14 cellular contexts compared by ENCODE assay signal in genomic region chr16:11658896-11659708, GRCh38. TPM values are rescaled to one million over a fixed set of nuclear protein-coding genes. Genes with fewer than 3 reads are reported as not detected.
A peak's percentile ranks its signal among the peaks of the same experiment; 100 is the strongest.
DNase-seq lines count a peak whose midpoint lies in the region; ATAC-seq, FAIRE-seq and TF ChIP-seq lines count a peak whose summit lies in the region.
"Had no signal": no experiment of that assay in that cellular context is flagged by ENCODE, and none has a peak within 500 bp of the region (broad histone marks: within the 10 kb centered on the region; RNA-seq: fewer than 3 reads in every experiment).

No MANE protein-coding gene starts in this region.

- H3K4me1 ChIP-seq in BLaER1 treated with 17β-estradiol and CSF1 and Interleukin-3, amounts not matched to agents 10 nM and 100 nM: peaks cover 13 to 78% (median 64%) of the 10 kb centered on the region in 10 experiments
- H3K4me1 ChIP-seq in mesendoderm (ENCODE audit: control insufficient read depth, low read depth, low read length): no peaks in the 10 kb centered on the region
- H3K4me1 ChIP-seq in hepatocyte (ENCODE audit: insufficient read depth): no peaks in the 10 kb centered on the region
- H3K4me1 ChIP-seq: SJCRH30 had no signal

- no peak overlapping the region for H2BK15ac ChIP-seq in mesendoderm (replicated peaks; ENCODE audit: low read depth)

- no peak overlapping the region for H4K8ac ChIP-seq in mesendoderm (ENCODE audit: low read depth, low read length)

- no CpG with 5 or more reads among the region's 19 CpGs for WGBS in mesendoderm (ENCODE audit: extremely low coverage, insufficient coverage, low lambda C conversion rate)
- WGBS in hepatocyte (ENCODE audit: low lambda C conversion rate, missing lambda C conversion rate): 82% methylated on average over 19 of the region's 19 CpGs

- H3K4me3 Mint-ChIP-seq in immature natural killer cell: no peak overlapping the region
- H3K4me3 Mint-ChIP-seq: activated naive CD8-positive, alpha-beta T cell treated with anti-CD3 and anti-CD28 coated beads for 36 hours; dendritic cell treated with granulocyte-macrophage colony-stimulating factor and Interleukin-4, amounts not matched to agents 40 ng/mL and 50 ng/mL, for 4 days had no signal

- H3K23ac ChIP-seq in mesendoderm (ENCODE audit: low read length): peak overlapping the region; percentile 83

- DNase-seq in NCI-H69 (lab: John Stamatoyannopoulos, UW) (peak; percentile 63), mesendoderm (no peak), immature natural killer cell (no peak), RCC 7860 (ENCODE audit: low spot score) (no peak), hepatocyte (ENCODE audit: low spot score) (no peak)
- DNase-seq in activated T-cell treated with anti-CD3 and anti-CD28 coated beads, Interleukin-2, amount 50 U/mL, for 48 hours: no peak
- DNase-seq: activated naive CD8-positive, alpha-beta T cell treated with anti-CD3 and anti-CD28 coated beads for 36 hours; Calu3; stimulated activated CD4-positive, alpha-beta T cell treated with anti-CD3 and anti-CD28 coated beads, Interleukin-15, amount 100 ng/mL, for 24 hours had no signal

- no peaks in the 10 kb centered on the region for H3K27me3 ChIP-seq in BLaER1 treated with 17β-estradiol and CSF1 and Interleukin-3, amounts not matched to agents 10 nM and 100 nM
- H3K27me3 ChIP-seq in mesendoderm (ENCODE audit: insufficient read depth, low read length, poor library complexity) (no peaks in the 10 kb centered on the region), hepatocyte (no peaks in the 10 kb centered on the region)
- H3K27me3 ChIP-seq: gastrocnemius medialis, SJCRH30 had no signal

- H3K9ac ChIP-seq in BLaER1 treated with 17β-estradiol and CSF1 and Interleukin-3, amounts not matched to agents 10 nM and 100 nM: peak overlapping the region in 5 of 11 experiments; percentile 7 to 47 (median 13); a peak in 2 of 22 replicates
- no peak overlapping the region for H3K9ac ChIP-seq in mesendoderm (ENCODE audit: low read length)

- H3K9me2 ChIP-seq in hepatocyte (replicated peaks; ENCODE audit: insufficient read depth): no peaks in the 10 kb centered on the region

- no peaks in the 10 kb centered on the region for H3K36me3 Mint-ChIP-seq in immature natural killer cell
- H3K36me3 Mint-ChIP-seq: activated naive CD8-positive, alpha-beta T cell treated with anti-CD3 and anti-CD28 coated beads for 36 hours had no signal

- peak; percentile 87 for ATAC-seq in esophagus mucosa
- ATAC-seq: gastrocnemius medialis had no signal

- no peaks in the 10 kb centered on the region for H3K36me3 ChIP-seq in BLaER1 treated with 17β-estradiol and CSF1 and Interleukin-3, amounts not matched to agents 10 nM and 100 nM
- H3K36me3 ChIP-seq in mesendoderm (ENCODE audit: control insufficient read depth, insufficient read depth, low read length): no peaks in the 10 kb centered on the region
- no peaks in the 10 kb centered on the region for H3K36me3 ChIP-seq in hepatocyte (replicated peaks; ENCODE audit: insufficient read depth, low read depth)
- H3K36me3 ChIP-seq: gastrocnemius medialis, SJCRH30 had no signal

- peaks cover 8 to 9% of the 10 kb centered on the region in 2 donors for H3K4me1 Mint-ChIP-seq in immature natural killer cell

- H3K9me3 ChIP-seq in BLaER1 treated with 17β-estradiol and CSF1 and Interleukin-3, amounts not matched to agents 10 nM and 100 nM (replicated peaks in 1 of 11): no peaks in the 10 kb centered on the region
- no peaks in the 10 kb centered on the region for H3K9me3 ChIP-seq in hepatocyte (ENCODE audit: low read depth)
- H3K9me3 ChIP-seq: gastrocnemius medialis, SJCRH30 had no signal

- H3K79me2 ChIP-seq in mesendoderm (ENCODE audit: control insufficient read depth, insufficient read depth, low read length): no peaks in the 10 kb centered on the region
- no peaks in the 10 kb centered on the region for H3K79me2 ChIP-seq in hepatocyte

- H3K27ac Mint-ChIP-seq in immature natural killer cell: no peak overlapping the region
- H3K27ac Mint-ChIP-seq: activated naive CD8-positive, alpha-beta T cell treated with anti-CD3 and anti-CD28 coated beads for 36 hours; dendritic cell treated with granulocyte-macrophage colony-stimulating factor and Interleukin-4, amounts not matched to agents 40 ng/mL and 50 ng/mL, for 4 days had no signal

- H3K56ac ChIP-seq in mesendoderm (ENCODE audit: low read length): peak overlapping the region; percentile 35

- no peak overlapping the region for H2BK120ac ChIP-seq in mesendoderm (ENCODE audit: low read depth, low read length)

- no peak for FAIRE-seq in RCC 7860 (lab: Jason Lieb, UNC)

- TF ChIP-seq CTCF in hepatocyte (IDR thresholded peaks at IDR 0.05; ENCODE audit: poor library complexity): no peak

- peaks cover 4 to 8% (median 7%) of the 10 kb centered on the region in 3 donors for H3K27me3 Mint-ChIP-seq in immature natural killer cell (ENCODE audit: low read depth in 3 of 3)
- H3K27me3 Mint-ChIP-seq: activated naive CD8-positive, alpha-beta T cell treated with anti-CD3 and anti-CD28 coated beads for 36 hours had no signal

- H3K9me3 Mint-ChIP-seq in immature natural killer cell: no peaks in the 10 kb centered on the region
- H3K9me3 Mint-ChIP-seq: activated naive CD8-positive, alpha-beta T cell treated with anti-CD3 and anti-CD28 coated beads for 36 hours; dendritic cell treated with granulocyte-macrophage colony-stimulating factor and Interleukin-4, amounts not matched to agents 40 ng/mL and 50 ng/mL, for 4 days had no signal

- no peaks in the 10 kb centered on the region for H3K79me1 ChIP-seq in mesendoderm (ENCODE audit: low read length)

- peak overlapping the region in 4 of 11 experiments; percentile 9 to 47 (median 26); a peak in 5 of 22 replicates for H3K27ac ChIP-seq in BLaER1 treated with 17β-estradiol and CSF1 and Interleukin-3, amounts not matched to agents 10 nM and 100 nM
- H3K27ac ChIP-seq in mesendoderm (ENCODE audit: low read depth, low read length) (no peak overlapping the region), hepatocyte (no peak overlapping the region)
- H3K27ac ChIP-seq: SJCRH30 had no signal

- H2BK5ac ChIP-seq in mesendoderm (ENCODE audit: low read length): no peak overlapping the region

- no peak overlapping the region for H4K5ac ChIP-seq in mesendoderm (ENCODE audit: low read length)

- no peaks in the 10 kb centered on the region for H4K20me1 ChIP-seq in BLaER1 treated with 17β-estradiol and CSF1 and Interleukin-3, amounts not matched to agents 10 nM and 100 nM
- H4K20me1 ChIP-seq in hepatocyte (ENCODE audit: insufficient read depth, poor library complexity, severe bottlenecking): no peaks in the 10 kb centered on the region

- no peak overlapping the region for H3K4me3 ChIP-seq in BLaER1 treated with 17β-estradiol and CSF1 and Interleukin-3, amounts not matched to agents 10 nM and 100 nM
- H3K4me3 ChIP-seq in mesendoderm (ENCODE audit: low read length) (no peak overlapping the region), hepatocyte (no peak overlapping the region)
- H3K4me3 ChIP-seq: gastrocnemius medialis, SJCRH30 had no signal

- peak overlapping the region in 10 of 11 experiments; percentile 12 to 67 (median 49); a peak in 20 of 22 replicates for H3K4me2 ChIP-seq in BLaER1 treated with 17β-estradiol and CSF1 and Interleukin-3, amounts not matched to agents 10 nM and 100 nM
- no peak overlapping the region for H3K4me2 ChIP-seq in mesendoderm (ENCODE audit: low read length)
- no peak overlapping the region for H3K4me2 ChIP-seq in hepatocyte

- no peak overlapping the region for H2AFZ ChIP-seq in hepatocyte

- no peak overlapping the region for H3K18ac ChIP-seq in mesendoderm (ENCODE audit: low read length)

- peak overlapping the region; percentile 56 for H3K4ac ChIP-seq in mesendoderm (ENCODE audit: low read depth, low read length)

- H2AK5ac ChIP-seq in mesendoderm (ENCODE audit: low read length): no peak overlapping the region

RNA-seq across cellular contexts. Expression of gene SNN, which starts 9.2 kb away (rescaled TPM):
- total RNA-seq in esophagus mucosa (19.1 TPM), hepatocyte (18.8 and 18.9 TPM in 2 replicates)
- 30.3 TPM for polyA plus RNA-seq in mesendoderm (2013, experiment 1 of 2)
- 30.0 TPM for polyA plus RNA-seq in mesendoderm (2013, experiment 2 of 2)
- polyA plus RNA-seq in immature natural killer cell (10 to 100 TPM in 1 of 3 donors, 1 to 10 TPM in 2; 2.4 to 11.1 (median 4.9) TPM), hepatocyte (16.4 and 16.7 TPM in 2 replicates)

Comparison
In these comparisons a context has a peak if more than half of its experiments do, and no peak if none do; other contexts are left out.
1. H3K4me2 ChIP-seq: peak in BLaER1 treated with 17β-estradiol and CSF1 and Interleukin-3, amounts not matched to agents 10 nM and 100 nM (10 of 11); none in mesendoderm (single experiment) and hepatocyte (single experiment).